In the genomic region with DNA sequence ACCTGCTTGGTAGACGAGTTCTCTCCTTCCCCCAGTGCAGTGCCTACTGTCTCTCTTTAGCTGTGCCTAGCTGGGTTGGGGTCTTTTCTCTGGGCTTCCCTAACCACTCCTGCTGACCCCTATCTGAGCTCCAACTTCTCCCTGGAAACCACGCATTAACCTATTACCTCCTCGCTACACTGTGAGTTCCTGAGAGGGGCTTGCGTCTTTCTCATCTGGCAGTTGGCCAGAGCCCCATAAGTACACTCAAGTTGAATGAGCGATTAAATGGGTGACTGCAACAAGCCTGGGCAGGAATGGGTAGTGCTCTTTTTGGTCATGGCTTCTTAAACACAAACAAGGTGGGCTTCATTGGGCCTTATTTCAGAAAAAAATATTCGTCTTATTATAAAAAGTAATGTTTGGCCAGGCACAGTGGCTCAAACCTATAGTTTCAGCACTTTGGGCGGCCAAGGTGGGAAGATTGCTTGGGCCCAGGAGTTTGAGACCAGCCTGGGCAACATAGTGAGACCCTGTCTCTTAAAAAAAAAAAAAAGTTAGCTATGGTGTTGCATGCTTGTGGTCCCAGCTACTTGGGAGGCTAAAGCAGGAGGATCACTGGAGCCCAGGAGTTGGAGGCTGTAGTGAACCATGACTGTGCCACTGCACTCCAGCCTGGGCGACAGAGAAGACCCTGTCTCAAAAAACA, we compare ENCODE assay signal across 8 cellular contexts. TPM values are rescaled to one million over a fixed set of nuclear protein-coding genes. Genes with fewer than 3 reads are reported as not detected.
DNase-seq lines count a peak whose midpoint lies in the region; ATAC-seq and TF ChIP-seq lines count a peak whose summit lies in the region.

No MANE protein-coding gene starts in this region.

- H3K4me3 ChIP-seq in GM08714 (ENCODE audit: low read length) (peak overlapping the region; percentile 27; the same call in 1 of the 2 replicates), brain microvascular endothelial cell (ENCODE audit: low read depth, low read length) (no peak overlapping the region), GM23248 (no peak overlapping the region)

- H3K4me2 ChIP-seq in GM23248 (ENCODE audit: unreplicated experiment), result no peak overlapping the region

- H3K9me2 ChIP-seq in GM23248 (ENCODE audit: insufficient read depth), result no peaks in the 10 kb centered on the region

- no peak for ATAC-seq in natural killer cell treated with Interleukin-12 subunit alpha and Interleukin-12 subunit beta and Interleukin-15 and Interleukin-18, amount 100 ng/mL, for 72 hours
- ATAC-seq in GM19035 (IDR thresholded peaks at IDR 0.05; ENCODE audit: unreplicated experiment), result no peak

- 86 to 90% methylated on average over 8 of the region's 8 CpGs for WGBS in GM23248 (ENCODE audit: low coverage in 1 of 2, low lambda C conversion rate in 2 of 2, missing lambda C conversion rate in 2 of 2), 2 experiments

- no peaks in the 10 kb centered on the region for H3K27me3 Mint-ChIP-seq in activated naive CD8-positive, alpha-beta T cell treated with anti-CD3 and anti-CD28 coated beads for 36 hours
- H3K27me3 Mint-ChIP-seq in natural killer cell treated with Interleukin-12 subunit alpha and Interleukin-12 subunit beta and Interleukin-15 and Interleukin-18, amount 100 ng/mL, for 72 hours, result peaks cover 20 to 23% of the 10 kb centered on the region in 2 donors

- no peak for TF ChIP-seq CTCF in brain microvascular endothelial cell (IDR thresholded peaks at IDR 0.05; ENCODE audit: low read depth, low read length, missing control alignments)

- no peaks in the 10 kb centered on the region for H3K36me3 ChIP-seq in brain microvascular endothelial cell (replicated peaks)
- H3K36me3 ChIP-seq in GM23248 (ENCODE audit: low read depth), result no peaks in the 10 kb centered on the region

- DNase-seq in NCI-H2107 (lab: John Stamatoyannopoulos, UW) (peak; percentile 60), brain microvascular endothelial cell (no peak), GM23248 (no peak)
- DNase-seq in activated naive CD8-positive, alpha-beta T cell treated with anti-CD3 and anti-CD28 coated beads for 36 hours, result no peak
- no peak for DNase-seq in natural killer cell treated with Interleukin-12 subunit alpha and Interleukin-12 subunit beta and Interleukin-15 and Interleukin-18, amount 100 ng/mL, for 72 hours (ENCODE audit: low spot score)
- DNase-seq in stimulated activated CD4-positive, alpha-beta T cell treated with anti-CD3 and anti-CD28 coated beads, Interleukin-12 subunit alpha, Interleukin-12 subunit beta, amount 100 ng/mL, for 4 hours, result no peak

- no peaks in the 10 kb centered on the region for H3K9me3 Mint-ChIP-seq in activated naive CD8-positive, alpha-beta T cell treated with anti-CD3 and anti-CD28 coated beads for 36 hours
- H3K9me3 Mint-ChIP-seq in natural killer cell treated with Interleukin-12 subunit alpha and Interleukin-12 subunit beta and Interleukin-15 and Interleukin-18, amount 100 ng/mL, for 72 hours, result no peaks in the 10 kb centered on the region

- H3K9ac ChIP-seq in GM23248, result no peak overlapping the region

- peaks cover 20% of the 10 kb centered on the region for H3K4me1 ChIP-seq in GM23248 (ENCODE audit: insufficient read depth)

- H3K4me1 Mint-ChIP-seq in activated naive CD8-positive, alpha-beta T cell treated with anti-CD3 and anti-CD28 coated beads for 36 hours, result peaks cover 47% of the 10 kb centered on the region
- H3K4me1 Mint-ChIP-seq in natural killer cell treated with Interleukin-12 subunit alpha and Interleukin-12 subunit beta and Interleukin-15 and Interleukin-18, amount 100 ng/mL, for 72 hours (ENCODE audit: low read depth in 2 of 2), result peaks cover 32 to 34% of the 10 kb centered on the region in 2 donors

- H2AFZ ChIP-seq in GM23248, result no peak overlapping the region

- no peaks in the 10 kb centered on the region for H3K9me3 ChIP-seq in GM23248 (ENCODE audit: low read depth)

- in situ Hi-C loops in brain microvascular endothelial cell (cut with HindIII; ENCODE audit: low pct_ligation_motif_present, low sequenced_read_pairs), result loop anchor here (25.0 kb wide), 1 partner anchor 92 kb away; no protein-coding TSS in a partner anchor
- in situ Hi-C loops in GM23248 (cut with MboI), result no loop called here

- no peaks in the 10 kb centered on the region for H3K36me3 Mint-ChIP-seq in activated naive CD8-positive, alpha-beta T cell treated with anti-CD3 and anti-CD28 coated beads for 36 hours
- no peaks in the 10 kb centered on the region for H3K36me3 Mint-ChIP-seq in natural killer cell treated with Interleukin-12 subunit alpha and Interleukin-12 subunit beta and Interleukin-15 and Interleukin-18, amount 100 ng/mL, for 72 hours

- H3K27ac ChIP-seq in brain microvascular endothelial cell (no peak overlapping the region), GM23248 (no peak overlapping the region)

- H3F3A ChIP-seq in GM23248 (ENCODE audit: insufficient read depth), result peaks cover 12% of the 10 kb centered on the region

- H3K79me2 ChIP-seq in GM23248 (ENCODE audit: insufficient read depth), result no peaks in the 10 kb centered on the region

- H4K20me1 ChIP-seq in GM23248 (ENCODE audit: insufficient read depth), result no peaks in the 10 kb centered on the region

- peak overlapping the region; percentile 96 for H3K27ac Mint-ChIP-seq in activated naive CD8-positive, alpha-beta T cell treated with anti-CD3 and anti-CD28 coated beads for 36 hours
- peak overlapping the region; percentile 80 to 87 for H3K27ac Mint-ChIP-seq in natural killer cell treated with Interleukin-12 subunit alpha and Interleukin-12 subunit beta and Interleukin-15 and Interleukin-18, amount 100 ng/mL, for 72 hours

- peak overlapping the region; percentile 79 for H3K4me3 Mint-ChIP-seq in activated naive CD8-positive, alpha-beta T cell treated with anti-CD3 and anti-CD28 coated beads for 36 hours
- peak overlapping the region; percentile 82 for H3K4me3 Mint-ChIP-seq in natural killer cell treated with Interleukin-12 subunit alpha and Interleukin-12 subunit beta and Interleukin-15 and Interleukin-18, amount 100 ng/mL, for 72 hours

- H3K27me3 ChIP-seq in brain microvascular endothelial cell (replicated peaks) (no peaks in the 10 kb centered on the region), GM23248 (replicated peaks; ENCODE audit: insufficient read depth) (no peaks in the 10 kb centered on the region)

RNA-seq across cellular contexts. Expression of a gene that starts 41.4 kb away (rescaled TPM):
- total RNA-seq in activated naive CD8-positive, alpha-beta T cell treated with anti-CD3 and anti-CD28 coated beads for 36 hours, result 10 to 100 TPM; 41.6 to 42.8 TPM
- total RNA-seq in natural killer cell treated with Interleukin-12 subunit alpha and Interleukin-12 subunit beta and Interleukin-15 and Interleukin-18, amount 100 ng/mL, for 72 hours, result 10 to 100 TPM; 11.7 to 19.8 TPM
- total RNA-seq in GM23248 (2014; rRNA removed; shearing (Covaris generic)), result 49.0 and 59.7 TPM in 2 replicates
- 105 and 110 TPM in 2 replicates for polyA plus RNA-seq in GM23248 (2016; fragmentation: Nextera tagmentation; extraction: Ambion mirVana)
